9 cellular contexts compared by ENCODE assay signal in the genomic region with DNA sequence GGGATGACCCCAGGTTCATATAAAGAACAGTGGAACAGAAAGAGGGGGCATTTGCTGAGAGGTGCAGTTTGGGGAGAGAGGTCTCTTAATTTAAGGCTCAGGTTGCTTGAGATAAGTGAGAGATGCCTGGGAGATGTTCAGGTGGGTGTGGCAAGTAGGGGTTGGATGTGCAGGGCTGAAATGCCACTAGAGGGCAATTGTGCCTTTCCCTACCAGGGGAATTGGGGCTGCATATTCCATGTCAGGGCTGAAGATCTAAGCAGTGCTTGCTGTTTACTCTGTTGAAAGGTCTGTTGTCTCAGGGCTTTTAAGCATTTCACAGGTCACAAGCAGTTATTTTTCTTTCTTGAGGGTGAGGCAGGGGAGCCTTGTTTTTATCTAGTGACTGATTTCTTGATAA. TPM values are rescaled to one million over a fixed set of nuclear protein-coding genes. Genes with fewer than 3 reads are reported as not detected.
DNase-seq lines count a peak whose midpoint lies in the region; ATAC-seq and TF ChIP-seq lines count a peak whose summit lies in the region.
"Had no signal": no experiment of that assay in that cellular context is flagged by ENCODE, and none has a peak within 500 bp of the region (broad histone marks: within the 10 kb centered on the region; RNA-seq: fewer than 3 reads in every experiment).

No MANE protein-coding gene starts in this region.

- peak; percentile 51 for ATAC-seq in lung (ENCODE audit: insufficient read depth, low FRiP score)
- ATAC-seq in GM21723 (IDR thresholded peaks at IDR 0.05; ENCODE audit: unreplicated experiment) = no peak
- ATAC-seq in HG03045 (IDR thresholded peaks at IDR 0.05; ENCODE audit: unreplicated experiment) = no peak
- ATAC-seq in HG03135 (IDR thresholded peaks at IDR 0.05; ENCODE audit: unreplicated experiment) = no peak

- H3K36me3 ChIP-seq in lung (ENCODE audit: control insufficient read depth in 2 of 2, insufficient read depth in 2 of 2, low read length in 2 of 2) = peaks cover 0 to 6% of the 10 kb centered on the region in 2 donors

- no peaks in the 10 kb centered on the region for H3K9me3 ChIP-seq in lung (ENCODE audit: control insufficient read depth in 2 of 2, insufficient read depth in 1 of 2, low read length in 1 of 2)

- no peaks in the 10 kb centered on the region for H3K4me1 Mint-ChIP-seq in brain

- peaks cover 0 to 3% of the 10 kb centered on the region in 2 donors for H3K4me1 ChIP-seq in lung (ENCODE audit: control insufficient read depth in 2 of 2, insufficient read depth in 2 of 2, low read length in 2 of 2)

- no peak overlapping the region for H3K4me3 Mint-ChIP-seq in brain

- H3K9me3 Mint-ChIP-seq in brain = peaks cover 0 to 2% (median 0%) of the 10 kb centered on the region in 5 experiments

- H3K4me3 ChIP-seq in lung = no peak overlapping the region

- no peak overlapping the region for H3K27ac ChIP-seq in lung (ENCODE audit: low read depth in 1 of 2, low read length in 1 of 2)

- peaks cover 15% of the 10 kb centered on the region for H3K27me3 Mint-ChIP-seq in brain

- H3K36me3 Mint-ChIP-seq in brain = no peaks in the 10 kb centered on the region

- DNase-seq in GM10266 (ENCODE audit: extremely low spot score) (no peak), NCI-H1092 treated with DMSO at 0.1 percent for 48 hours (lab: John Stamatoyannopoulos, UW) (peak; percentile 9), lung (ENCODE audit: low spot score) (no peak)
- DNase-seq in activated CD4-positive, alpha-beta T cell treated with anti-CD3 and anti-CD28 coated beads, Interleukin-2, amount 50 U/mL, for 48 hours = no peak

- H3K27me3 ChIP-seq in lung (ENCODE audit: control insufficient read depth, insufficient read depth) = no peaks in the 10 kb centered on the region

- TF ChIP-seq CTCF in GM10266 (IDR thresholded peaks at IDR 0.05; ENCODE audit: control insufficient read depth, insufficient read depth, low read depth, missing control alignments) (peak; percentile 25), brain (conservative IDR thresholded peaks at IDR 0.05) (peak; percentile 20 to 61), lung (IDR thresholded peaks at IDR 0.05; ENCODE audit: control extremely low read depth, extremely low read depth) (peak; percentile 11)

- H3K27ac Mint-ChIP-seq in brain = no peak overlapping the region

RNA-seq across cellular contexts. Expression of gene CCDC85A, which starts 7.8 kb away (rescaled TPM):
- polyA plus RNA-seq in brain (ENCODE audit: insufficient read depth, low read depth, low replicate concordance) (4.0 TPM), lung (1 to 10 TPM; 1.7 to 5.3 TPM)
- total RNA-seq in lung = 10 to 100 TPM in 1 of 2 donors, 1 to 10 TPM in 1; 7.8 to 10.5 TPM
- total RNA-seq: T-helper 1 cell treated with Interleukin-12 subunit alpha and Interleukin-12 subunit beta and Interleukin-4 antibody, amounts not matched to agents 30 ng/mL and 1 ng/mL, for 36 hours had no signal
